13 cellular contexts compared by ENCODE assay signal in genomic region chr9:123394291-123395235, GRCh38. TPM values are rescaled to one million over a fixed set of nuclear protein-coding genes. Genes with fewer than 3 reads are reported as not detected.
DNase-seq lines count a peak whose midpoint lies in the region; TF ChIP-seq lines count a peak whose summit lies in the region.
"Had no signal": no experiment of that assay in that cellular context is flagged by ENCODE, and none has a peak within 500 bp of the region (broad histone marks: within the 10 kb centered on the region; RNA-seq: fewer than 3 reads in every experiment).

No MANE protein-coding gene starts in this region.

- in situ Hi-C loops in KBM-7 (cut with MboI; ENCODE audit: low pct_unique_long_range_greater_than_20kb, low sequenced_read_pairs), result no loop called here

- peak overlapping the region; percentile 2 for H3K4me3 Mint-ChIP-seq in glutamatergic neuron (ENCODE audit: unreplicated experiment)
- H3K4me3 Mint-ChIP-seq: B cell; CD4-positive, alpha-beta T cell had no signal

- TF ChIP-seq POLR2A in testis (IDR thresholded peaks at IDR 0.05), result no peak

- DNase-seq in NCI-H146 (lab: John Stamatoyannopoulos, UW) (peak; percentile 27), NCI-H146 treated with DMSO at 0.1 percent for 48 hours (lab: John Stamatoyannopoulos, UW; ENCODE audit: unreplicated experiment) (no peak), NCI-H69 (lab: John Stamatoyannopoulos, UW) (peak; percentile 72), glutamatergic neuron (no peak), KBM-7 (no peak), testis (no peak)
- DNase-seq in stimulated activated CD4-positive, alpha-beta T cell treated with anti-CD3 and anti-CD28 coated beads, Interleukin-4, amount 100 ng/mL, for 1 hour, result no peak
- DNase-seq: Calu3; CD4-positive, alpha-beta T cell; NCI-H2081 treated with DMSO at 0.1 percent for 48 hours had no signal

- intact Hi-C loops in testis (cut with DNase I; ENCODE audit: low total_unique reads), result no loop called here

- 82 to 92% methylated on average over 16 of the region's 16 CpGs for WGBS in testis, 2 donors

- no peaks in the 10 kb centered on the region for H3K9me3 ChIP-seq in testis

- no peaks in the 10 kb centered on the region for H3K4me1 ChIP-seq in testis

- peaks cover 9% of the 10 kb centered on the region for H3K27me3 Mint-ChIP-seq in glutamatergic neuron (ENCODE audit: unreplicated experiment)
- H3K27me3 Mint-ChIP-seq: B cell; CD4-positive, alpha-beta T cell had no signal

- no peak for TF ChIP-seq CTCF in glutamatergic neuron (IDR thresholded peaks at IDR 0.05; ENCODE audit: partially characterized antibody, unreplicated experiment)
- no peak for TF ChIP-seq CTCF in testis (IDR thresholded peaks at IDR 0.05)

- no peak overlapping the region for H3K4me3 ChIP-seq in testis

- H3K27ac ChIP-seq in temporal lobe (ENCODE audit: low read depth, low read length), result peak overlapping the region; percentile 13
- no peak overlapping the region for H3K27ac ChIP-seq in testis

- no peaks in the 10 kb centered on the region for H3K36me3 ChIP-seq in testis (ENCODE audit: low read depth, missing control alignments)

- no peaks in the 10 kb centered on the region for H3K27me3 ChIP-seq in testis

- H3K36me3 Mint-ChIP-seq in glutamatergic neuron (ENCODE audit: unreplicated experiment), result no peaks in the 10 kb centered on the region

- peaks cover 12% of the 10 kb centered on the region for H3K9me3 Mint-ChIP-seq in glutamatergic neuron (ENCODE audit: unreplicated experiment)
- H3K9me3 Mint-ChIP-seq: CD4-positive, alpha-beta T cell had no signal

- H3K27ac Mint-ChIP-seq in glutamatergic neuron (ENCODE audit: unreplicated experiment), result peak overlapping the region; percentile 65
- H3K27ac Mint-ChIP-seq: B cell; CD4-positive, alpha-beta T cell had no signal

- peaks cover 18% of the 10 kb centered on the region for H3K4me1 Mint-ChIP-seq in glutamatergic neuron (ENCODE audit: low read depth, unreplicated experiment)
- H3K4me1 Mint-ChIP-seq: B cell had no signal

RNA-seq across cellular contexts. Expression of gene CRB2, which starts 38.6 kb away (rescaled TPM):
- total RNA-seq in glutamatergic neuron (ENCODE audit: unreplicated experiment) (6.8 TPM), temporal lobe (5.4 TPM), testis (under 1 TPM; 0.63 to 0.68 TPM)
- 3.4 TPM for polyA plus RNA-seq in testis (ENCODE audit: insufficient read depth, low read depth, low replicate concordance)
- total RNA-seq: Calu3; CD4-positive, alpha-beta T cell; M059J had no signal

Comparison
In these comparisons a context has a peak if more than half of its experiments do, and no peak if none do; other contexts are left out.
1. DNase-seq: peak in NCI-H146 (single experiment) and NCI-H69 (single experiment); none in NCI-H146 treated with DMSO at 0.1 percent for 48 hours (single experiment), glutamatergic neuron (single experiment), KBM-7 (single experiment), stimulated activated CD4-positive, alpha-beta T cell treated with anti-CD3 and anti-CD28 coated beads, Interleukin-4, amount 100 ng/mL, for 1 hour (single experiment) and testis (single experiment).